Comparison of ENCODE assay signal across 14 cellular contexts in genomic region chr13:42395066-42395821, GRCh38.
A peak's percentile ranks its signal among the peaks of the same experiment; 100 is the strongest.
DNase-seq lines count a peak whose midpoint lies in the region; ATAC-seq, FAIRE-seq and TF ChIP-seq lines count a peak whose summit lies in the region.
"Had no signal": no experiment of that assay in that cellular context is flagged by ENCODE, and none has a peak within 500 bp of the region (broad histone marks: within the 10 kb centered on the region; RNA-seq: fewer than 3 reads in every experiment).

No MANE protein-coding gene starts in this region.

- H3K27me3 Mint-ChIP-seq in CD4-positive, alpha-beta T cell, result no peaks in the 10 kb centered on the region

- intact Hi-C loops in CD4-positive, alpha-beta T cell (cut with DNase I, micrococcal nuclease), result loop anchor here in 1 of 2 experiments (10.0 kb wide), 1 partner anchor 120 kb away; the partner anchor contains the start of gene AKAP11
- intact Hi-C loops in mucosa of descending colon (cut with DNase I, micrococcal nuclease), result no loop called here
- intact Hi-C loops in left lung (cut with DNase I), result no loop called here

- POLR2A ChIA-PET in CD4-positive, alpha-beta T cell (lab: Charles Lee), result interaction anchor here (0.6 to 1.4 kb wide), 4 partner anchors 20 to 123 kb away, joined by 3 read pairs; partner anchors contain the start of gene AKAP11

- H3K27ac Mint-ChIP-seq in CD4-positive, alpha-beta T cell, result peak overlapping the region; percentile 83

- CTCF ChIA-PET in CD4-positive, alpha-beta T cell (lab: Charles Lee), result no interaction called here

- H3K4me1 ChIP-seq in mucosa of descending colon (ENCODE audit: low read depth), result peaks cover 8% of the 10 kb centered on the region
- H3K4me1 ChIP-seq in left lung, result peaks cover 0 to 6% of the 10 kb centered on the region in 2 donors
- H3K4me1 ChIP-seq: prostate gland, uterus had no signal

- no peak for ATAC-seq in CD4-positive, alpha-beta T cell (ENCODE audit: poor library complexity)
- ATAC-seq in mucosa of descending colon (peak; percentile 27), GM18858 (IDR thresholded peaks at IDR 0.05; ENCODE audit: unreplicated experiment) (no peak), left lung (no peak)
- ATAC-seq: heart left ventricle had no signal

- peak in 2 of 10 experiments; percentile 11 to 13 for DNase-seq in CD4-positive, alpha-beta T cell
- DNase-seq in GM19239 (ENCODE audit: insufficient read length, low spot score) (no peak), mucosa of descending colon (peak in 1 of 3 donors; percentile 47), dermis blood vessel endothelial cell (no peak), left lung (no peak), GM10266 (ENCODE audit: extremely low spot score) (no peak)
- peak; percentile 35 for DNase-seq in activated CD8-positive, alpha-beta memory T cell treated with anti-CD3 and anti-CD28 coated beads, Interleukin-2, amount 50 U/mL, for 4 hours
- DNase-seq: heart left ventricle, NCI-H1436, NCI-H345, uterus had no signal

- no peaks in the 10 kb centered on the region for H3K9me3 ChIP-seq in CD4-positive, alpha-beta T cell (ENCODE audit: control insufficient read depth, low read length)
- H3K9me3 ChIP-seq in mucosa of descending colon (no peaks in the 10 kb centered on the region), left lung (no peaks in the 10 kb centered on the region)
- H3K9me3 ChIP-seq: heart left ventricle, prostate gland, uterus had no signal

- no peak overlapping the region for H3K4me3 ChIP-seq in mucosa of descending colon
- H3K4me3 ChIP-seq in left lung, result no peak overlapping the region
- H3K4me3 ChIP-seq: heart left ventricle, prostate gland, uterus had no signal

- peaks cover 70% of the 10 kb centered on the region for H3K4me1 Mint-ChIP-seq in CD4-positive, alpha-beta T cell (ENCODE audit: low read depth)

- no peak for TF ChIP-seq CTCF in CD4-positive, alpha-beta T cell (IDR thresholded peaks at IDR 0.05)
- TF ChIP-seq CTCF in mucosa of descending colon (IDR thresholded peaks at IDR 0.05), result no peak
- no peak for TF ChIP-seq CTCF in left lung (IDR thresholded peaks at IDR 0.05)
- no peak for TF ChIP-seq CTCF in GM10266 (IDR thresholded peaks at IDR 0.05; ENCODE audit: control insufficient read depth, insufficient read depth, low read depth, missing control alignments)

- H3K27me3 ChIP-seq in CD4-positive, alpha-beta T cell (ENCODE audit: control insufficient read depth, insufficient read depth, low read length), result no peaks in the 10 kb centered on the region
- no peaks in the 10 kb centered on the region for H3K27me3 ChIP-seq in left lung
- H3K27me3 ChIP-seq: uterus had no signal

- H3K9me3 Mint-ChIP-seq in CD4-positive, alpha-beta T cell, result no peaks in the 10 kb centered on the region

- no peak overlapping the region for H3K27ac ChIP-seq in CD4-positive, alpha-beta T cell (ENCODE audit: low read depth, low read length)
- H3K27ac ChIP-seq in left lung, result no peak overlapping the region
- H3K27ac ChIP-seq: prostate gland, uterus had no signal

- H3K4me3 Mint-ChIP-seq in CD4-positive, alpha-beta T cell, result peak overlapping the region; percentile 81

- H3K36me3 Mint-ChIP-seq in CD4-positive, alpha-beta T cell (ENCODE audit: low read depth), result no peaks in the 10 kb centered on the region

- FAIRE-seq in GM19239 (lab: Jason Lieb, UNC), result peak; percentile 77
- FAIRE-seq: colon had no signal

- no peaks in the 10 kb centered on the region for H3K36me3 ChIP-seq in mucosa of descending colon (ENCODE audit: low read depth)
- no peaks in the 10 kb centered on the region for H3K36me3 ChIP-seq in left lung
- H3K36me3 ChIP-seq: heart left ventricle, prostate gland, uterus had no signal
